In genomic region chr18:5268874-5269273, GRCh38 we compare ENCODE assay signal across 4 cellular contexts.
TF ChIP-seq lines count a peak whose summit lies in the region.

No MANE protein-coding gene starts in this region.

TF ChIP-seq in HepG2, 621 proteins besides CTCF, POLR2A, EP300 and RAD21 (continues in another document):
- TF ChIP-seq FOXA1 (IDR thresholded peaks at IDR 0.05), result no peak
- TF ChIP-seq FOXA1 (CRISPR knock-in tag; IDR thresholded peaks at IDR 0.05), result 0 out of 2 replicates have a peak, but pooled peaks have one; percentile 21
- TF ChIP-seq WIZ (CRISPR knock-in tag; IDR thresholded peaks at IDR 0.05), result no peak
- peak; percentile 38; the same call in 1 of the 2 replicates for TF ChIP-seq EHMT2 (IDR thresholded peaks at IDR 0.05; ENCODE audit: borderline replicate concordance, low read depth, low read length)
- no peak for TF ChIP-seq ZBTB8A (CRISPR knock-in tag; IDR thresholded peaks at IDR 0.05; ENCODE audit: borderline replicate concordance, low read depth)
- TF ChIP-seq, protein P1, sequence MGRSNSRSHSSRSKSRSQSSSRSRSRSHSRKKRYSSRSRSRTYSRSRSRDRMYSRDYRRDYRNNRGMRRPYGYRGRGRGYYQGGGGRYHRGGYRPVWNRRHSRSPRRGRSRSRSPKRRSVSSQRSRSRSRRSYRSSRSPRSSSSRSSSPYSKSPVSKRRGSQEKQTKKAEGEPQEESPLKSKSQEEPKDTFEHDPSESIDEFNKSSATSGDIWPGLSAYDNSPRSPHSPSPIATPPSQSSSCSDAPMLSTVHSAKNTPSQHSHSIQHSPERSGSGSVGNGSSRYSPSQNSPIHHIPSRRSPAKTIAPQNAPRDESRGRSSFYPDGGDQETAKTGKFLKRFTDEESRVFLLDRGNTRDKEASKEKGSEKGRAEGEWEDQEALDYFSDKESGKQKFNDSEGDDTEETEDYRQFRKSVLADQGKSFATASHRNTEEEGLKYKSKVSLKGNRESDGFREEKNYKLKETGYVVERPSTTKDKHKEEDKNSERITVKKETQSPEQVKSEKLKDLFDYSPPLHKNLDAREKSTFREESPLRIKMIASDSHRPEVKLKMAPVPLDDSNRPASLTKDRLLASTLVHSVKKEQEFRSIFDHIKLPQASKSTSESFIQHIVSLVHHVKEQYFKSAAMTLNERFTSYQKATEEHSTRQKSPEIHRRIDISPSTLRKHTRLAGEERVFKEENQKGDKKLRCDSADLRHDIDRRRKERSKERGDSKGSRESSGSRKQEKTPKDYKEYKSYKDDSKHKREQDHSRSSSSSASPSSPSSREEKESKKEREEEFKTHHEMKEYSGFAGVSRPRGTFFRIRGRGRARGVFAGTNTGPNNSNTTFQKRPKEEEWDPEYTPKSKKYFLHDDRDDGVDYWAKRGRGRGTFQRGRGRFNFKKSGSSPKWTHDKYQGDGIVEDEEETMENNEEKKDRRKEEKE (IDR thresholded peaks at IDR 0.05), result no peak

TF ChIP-seq in Ishikawa, 13 proteins besides CTCF, POLR2A, EP300 and RAD21:
- no peak for TF ChIP-seq CEBPB (IDR thresholded peaks at IDR 0.05)
- peak; percentile 60; the same call in 1 of the 2 replicates for TF ChIP-seq REST (IDR thresholded peaks at IDR 0.05; ENCODE audit: low read depth)
TF ChIP-seq in Ishikawa: peak in this region for 1.

TF ChIP-seq in K562, 482 proteins besides CTCF, POLR2A, EP300 and RAD21:
- TF ChIP-seq EHMT2 (IDR thresholded peaks at IDR 0.05) (peak; percentile 55; the same call in 1 of the 2 replicates), MNT (conservative IDR thresholded peaks at IDR 0.05) (no peak), CCNT2 (IDR thresholded peaks at IDR 0.05; ENCODE audit: borderline replicate concordance, extremely low read depth, insufficient read length, low read depth, low read length) (no peak), ESRRB (CRISPR knock-in tag; IDR thresholded peaks at IDR 0.05; ENCODE audit: borderline replicate concordance) (no peak), NFYB (IDR thresholded peaks at IDR 0.05; ENCODE audit: extremely low read depth, insufficient read length) (no peak), TCF7L2 (IDR thresholded peaks at IDR 0.05; ENCODE audit: low read depth, low read length) (no peak), KLF6 (CRISPR knock-in tag; IDR thresholded peaks at IDR 0.05; ENCODE audit: borderline replicate concordance) (no peak), FOXA3 (CRISPR knock-in tag; conservative IDR thresholded peaks at IDR 0.05 in 1 of 2, IDR thresholded peaks at IDR 0.05 in 1 of 2) (0 out of 4 replicates have a peak, but pooled peaks of 1 of the 2 experiments have one; percentile 51)
- TF ChIP-seq, protein P2, sequence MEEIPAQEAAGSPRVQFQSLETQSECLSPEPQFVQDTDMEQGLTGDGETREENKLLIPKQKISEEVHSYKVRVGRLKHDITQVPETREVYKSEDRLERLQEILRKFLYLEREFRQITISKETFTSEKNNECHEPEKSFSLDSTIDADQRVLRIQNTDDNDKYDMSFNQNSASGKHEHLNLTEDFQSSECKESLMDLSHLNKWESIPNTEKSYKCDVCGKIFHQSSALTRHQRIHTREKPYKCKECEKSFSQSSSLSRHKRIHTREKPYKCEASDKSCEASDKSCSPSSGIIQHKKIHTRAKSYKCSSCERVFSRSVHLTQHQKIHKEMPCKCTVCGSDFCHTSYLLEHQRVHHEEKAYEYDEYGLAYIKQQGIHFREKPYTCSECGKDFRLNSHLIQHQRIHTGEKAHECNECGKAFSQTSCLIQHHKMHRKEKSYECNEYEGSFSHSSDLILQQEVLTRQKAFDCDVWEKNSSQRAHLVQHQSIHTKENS (CRISPR knock-in tag; IDR thresholded peaks at IDR 0.05), result no peak
- TF ChIP-seq, protein P3, sequence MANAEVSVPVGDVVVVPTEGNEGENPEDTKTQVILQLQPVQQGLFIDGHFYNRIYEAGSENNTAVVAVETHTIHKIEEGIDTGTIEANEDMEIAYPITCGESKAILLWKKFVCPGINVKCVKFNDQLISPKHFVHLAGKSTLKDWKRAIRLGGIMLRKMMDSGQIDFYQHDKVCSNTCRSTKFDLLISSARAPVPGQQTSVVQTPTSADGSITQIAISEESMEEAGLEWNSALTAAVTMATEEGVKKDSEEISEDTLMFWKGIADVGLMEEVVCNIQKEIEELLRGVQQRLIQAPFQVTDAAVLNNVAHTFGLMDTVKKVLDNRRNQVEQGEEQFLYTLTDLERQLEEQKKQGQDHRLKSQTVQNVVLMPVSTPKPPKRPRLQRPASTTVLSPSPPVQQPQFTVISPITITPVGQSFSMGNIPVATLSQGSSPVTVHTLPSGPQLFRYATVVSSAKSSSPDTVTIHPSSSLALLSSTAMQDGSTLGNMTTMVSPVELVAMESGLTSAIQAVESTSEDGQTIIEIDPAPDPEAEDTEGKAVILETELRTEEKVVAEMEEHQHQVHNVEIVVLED (CRISPR knock-in tag; IDR thresholded peaks at IDR 0.05), result no peak

TF ChIP-seq in liver, 16 proteins besides CTCF, POLR2A, EP300 and RAD21:
- TF ChIP-seq MAX (IDR thresholded peaks at IDR 0.05) (no peak), ATF3 (IDR thresholded peaks at IDR 0.05) (no peak), FOXA1 (IDR thresholded peaks at IDR 0.05) (no peak), YY1 (IDR thresholded peaks at IDR 0.05) (no peak), HNF4G (IDR thresholded peaks at IDR 0.05) (no peak), REST (IDR thresholded peaks at IDR 0.05) (peak; percentile 96)
TF ChIP-seq in liver: peak in this region for 1.
